ENCODE assay signal across 20 cellular contexts in genomic region chr5:173413476-173413982, GRCh38.
"Had no signal": no experiment of that assay in that cellular context is flagged by ENCODE, and none has a peak within 500 bp of the region (broad histone marks: within the 10 kb centered on the region; RNA-seq: fewer than 3 reads in every experiment).

No MANE protein-coding gene starts in this region.

- DNase-seq: cortex of kidney; dorsolateral prefrontal cortex; effector CD8-positive, alpha-beta T cell; foreskin melanocyte; heart right ventricle; left colon; left ventricle myocardium superior; mesendoderm; naive B cell; psoas muscle; stimulated activated CD4-positive, alpha-beta T cell treated with anti-CD3 and anti-CD28 coated beads, Interleukin-4, amount 100 ng/mL, for 1 hour; stimulated activated CD8-positive, alpha-beta memory T cell treated with anti-CD3 and anti-CD28 coated beads, Interleukin-4, amount 100 ng/mL, for 48 hours; upper lobe of right lung had no signal

- H3K27ac ChIP-seq: dorsolateral prefrontal cortex, heart right ventricle, psoas muscle, tibial nerve, upper lobe of right lung, vagina had no signal

- H3K4me3 ChIP-seq: dorsolateral prefrontal cortex, heart right ventricle, lung, tibial nerve, upper lobe of right lung, vagina had no signal

- H3K36me3 ChIP-seq: heart right ventricle, tibial nerve, upper lobe of right lung, vagina had no signal

- FAIRE-seq: keratinocyte had no signal

- H3K4me1 ChIP-seq: heart right ventricle, psoas muscle, upper lobe of right lung, vagina had no signal

- H3K4me1 Mint-ChIP-seq: naive B cell; nephron; stimulated activated memory B cell treated with anti-CD40 and anti-IgM and Interleukin-4, amounts not matched to agents 10 μg/mL and 1 μg/mL and 100 μg/mL, for 72 hours had no signal

- H3K4me3 Mint-ChIP-seq: naive B cell; nephron; stimulated activated memory B cell treated with anti-CD40 and anti-IgM and Interleukin-4, amounts not matched to agents 10 μg/mL and 1 μg/mL and 100 μg/mL, for 72 hours; stimulated activated naive CD8-positive, alpha-beta T cell treated with anti-CD3 and anti-CD28 coated beads, Interleukin-15, Interleukin-2, amounts not matched to agents 100 ng/mL and 50 ng/mL, for 24 hours had no signal

- H3K9me3 ChIP-seq: psoas muscle, upper lobe of right lung, vagina had no signal

- H3K27ac Mint-ChIP-seq: naive B cell; nephron; stimulated activated memory B cell treated with anti-CD40 and anti-IgM and Interleukin-4, amounts not matched to agents 10 μg/mL and 1 μg/mL and 100 μg/mL, for 72 hours; stimulated activated naive CD8-positive, alpha-beta T cell treated with anti-CD3 and anti-CD28 coated beads, Interleukin-15, Interleukin-2, amounts not matched to agents 100 ng/mL and 50 ng/mL, for 24 hours had no signal

- H3K36me3 Mint-ChIP-seq: naive B cell; stimulated activated memory B cell treated with anti-CD40 and anti-IgM and Interleukin-4, amounts not matched to agents 10 μg/mL and 1 μg/mL and 100 μg/mL, for 72 hours had no signal

- H3K27me3 ChIP-seq: dorsolateral prefrontal cortex, heart right ventricle, tibial nerve, upper lobe of right lung, vagina had no signal

- ATAC-seq: left colon; stimulated activated memory B cell treated with anti-CD40 and anti-IgM and Interleukin-4, amounts not matched to agents 10 μg/mL and 1 μg/mL and 100 μg/mL, for 72 hours had no signal
